ENCODE assay signal across 7 cellular contexts in genomic region chr3:80682235-80682634, GRCh38.
"Had no signal": no experiment of that assay in that cellular context is flagged by ENCODE, and none has a peak within 500 bp of the region (broad histone marks: within the 10 kb centered on the region; RNA-seq: fewer than 3 reads in every experiment).

No MANE protein-coding gene starts in this region.

- FAIRE-seq: G401.6, GM12878, GM12891, GM12892, GM18507 had no signal

- DNase-seq: GDM1, GF-D8 had no signal

- H3K4me3 ChIP-seq: GM12878 had no signal

- ATAC-seq: GM12878 had no signal
